In genomic region chr3:140809326-140809725, GRCh38 we compare ENCODE assay signal across 18 cellular contexts.
DNase-seq lines count a peak whose midpoint lies in the region; ATAC-seq and TF ChIP-seq lines count a peak whose summit lies in the region.
"Had no signal": no experiment of that assay in that cellular context is flagged by ENCODE, and none has a peak within 500 bp of the region (broad histone marks: within the 10 kb centered on the region; RNA-seq: fewer than 3 reads in every experiment).

No MANE protein-coding gene starts in this region.

- peak overlapping the region; percentile 1 to 81 (median 72); a peak in 19 of 22 replicates for H3K4me2 ChIP-seq in BLaER1 treated with 17β-estradiol and CSF1 and Interleukin-3, amounts not matched to agents 10 nM and 100 nM
- H3K4me2 ChIP-seq in GM23338 (no peak overlapping the region), OCI-LY1 (ENCODE audit: low read length) (peak overlapping the region; percentile 11; the same call in 1 of the 2 replicates), neuronal stem cell (ENCODE audit: insufficient read depth, low read length, poor library complexity, severe bottlenecking) (no peak overlapping the region)

- H2AFZ ChIP-seq in GM23338 = 0 out of 2 replicates have a peak overlapping the region, but pooled peaks have one; percentile 28
- no peak overlapping the region for H2AFZ ChIP-seq in OCI-LY1 (ENCODE audit: low read length)
- no peak overlapping the region for H2AFZ ChIP-seq in neuronal stem cell (ENCODE audit: low read length)

- no peak overlapping the region for H3K4me3 ChIP-seq in BLaER1 treated with 17β-estradiol and CSF1 and Interleukin-3, amounts not matched to agents 10 nM and 100 nM
- no peak overlapping the region for H3K4me3 ChIP-seq in GM23338
- no peak overlapping the region for H3K4me3 ChIP-seq in OCI-LY1 (ENCODE audit: low read depth, low read length, poor library complexity, severe bottlenecking)
- H3K4me3 ChIP-seq in neuronal stem cell (ENCODE audit: low read length in 2 of 2) = no peak overlapping the region
- H3K4me3 ChIP-seq: Peyer's patch had no signal

- H3K27ac ChIP-seq in BLaER1 treated with 17β-estradiol and CSF1 and Interleukin-3, amounts not matched to agents 10 nM and 100 nM = peak overlapping the region in 8 of 11 experiments; percentile 34 to 86 (median 70); a peak in 15 of 22 replicates
- H3K27ac ChIP-seq in GM23338 (ENCODE audit: low read depth) = no peak overlapping the region
- peak overlapping the region; percentile 25 for H3K27ac ChIP-seq in OCI-LY1 (ENCODE audit: low read depth, low read length, poor library complexity, severe bottlenecking)
- H3K27ac ChIP-seq in neuronal stem cell (replicated peaks; ENCODE audit: low read length) = no peak overlapping the region
- H3K27ac ChIP-seq: Peyer's patch had no signal

- H2BK120ac ChIP-seq in neuronal stem cell (ENCODE audit: low read depth, low read length) = no peak overlapping the region

- TF ChIP-seq CTCF in GM23338 (conservative IDR thresholded peaks at IDR 0.05; ENCODE audit: low read depth in 2 of 2) = no peak
- TF ChIP-seq CTCF in OCI-LY1 (IDR thresholded peaks at IDR 0.05; ENCODE audit: low read length) = no peak

- H3K4me1 Mint-ChIP-seq in GM23338 = no peaks in the 10 kb centered on the region
- H3K4me1 Mint-ChIP-seq: CD8-positive, alpha-beta memory T cell had no signal

- H3F3A ChIP-seq in GM23338 (replicated peaks; ENCODE audit: low read depth) (no peaks in the 10 kb centered on the region), OCI-LY1 (ENCODE audit: insufficient read depth, low read length) (no peaks in the 10 kb centered on the region)

- H3K23ac ChIP-seq in neuronal stem cell (ENCODE audit: low read depth, low read length, poor library complexity) = no peak overlapping the region

- no peaks in the 10 kb centered on the region for H3K79me1 ChIP-seq in neuronal stem cell (ENCODE audit: low read depth, low read length)

- H4K91ac ChIP-seq in neuronal stem cell (ENCODE audit: low read depth, low read length, poor library complexity) = no peak overlapping the region

- H2AK5ac ChIP-seq in neuronal stem cell (ENCODE audit: low read depth, low read length) = no peak overlapping the region

- no peak overlapping the region for H3K18ac ChIP-seq in neuronal stem cell (ENCODE audit: low read length)

- ATAC-seq in GM23338 (no peak), HG02588 (IDR thresholded peaks at IDR 0.05; ENCODE audit: unreplicated experiment) (no peak)
- ATAC-seq: HCT116, SK-N-SH treated with all-trans-retinoic acid at 6 μM for 48 hours had no signal

- H3K79me2 ChIP-seq in GM23338 (replicated peaks; ENCODE audit: insufficient read depth) = no peaks in the 10 kb centered on the region
- H3K79me2 ChIP-seq in OCI-LY1 (ENCODE audit: insufficient read depth, low read length) = no peaks in the 10 kb centered on the region

- H3K4ac ChIP-seq in neuronal stem cell (ENCODE audit: low read length) = no peak overlapping the region

- H3K9me3 Mint-ChIP-seq in GM23338 = peaks cover 13% of the 10 kb centered on the region

- no peak overlapping the region for H3K27ac Mint-ChIP-seq in GM23338

- DNase-seq in GM23338 (ENCODE audit: low spot score) = no peak
- no peak for DNase-seq in neuronal stem cell (ENCODE audit: low spot score)
- no peak for DNase-seq in NCI-H2227 (lab: John Stamatoyannopoulos, UW; ENCODE audit: unreplicated experiment)
- DNase-seq in UCSD-AML1 (lab: John Stamatoyannopoulos, UW; ENCODE audit: unreplicated experiment) = no peak
- DNase-seq: ACHN; CD8-positive, alpha-beta memory T cell; DMS 273 treated with DMSO at 0.1 percent for 48 hours; NCI-H1105; NCI-H2029 treated with DMSO at 0.1 percent for 48 hours; NCI-H226; NCI-H526; Peyer's patch; Right ventricle myocardium superior had no signal

- peaks cover 4 to 17% (median 15%) of the 10 kb centered on the region in 10 experiments; a peak in 19 of 20 replicates for H3K4me1 ChIP-seq in BLaER1 treated with 17β-estradiol and CSF1 and Interleukin-3, amounts not matched to agents 10 nM and 100 nM
- H3K4me1 ChIP-seq in GM23338 (ENCODE audit: insufficient read depth) (no peaks in the 10 kb centered on the region), OCI-LY1 (ENCODE audit: insufficient read depth, low read length, severe bottlenecking) (peaks cover 16% of the 10 kb centered on the region), neuronal stem cell (ENCODE audit: control insufficient read depth in 2 of 2, insufficient read depth in 1 of 2, low read depth in 1 of 2, low read length in 2 of 2) (no peaks in the 10 kb centered on the region)
- H3K4me1 ChIP-seq: Peyer's patch had no signal

- no peak overlapping the region for H3K4me3 Mint-ChIP-seq in GM23338
- H3K4me3 Mint-ChIP-seq: CD8-positive, alpha-beta memory T cell had no signal

- peak overlapping the region; percentile 95 for H2BK12ac ChIP-seq in neuronal stem cell (ENCODE audit: low read length)

- no CpG with 5 or more reads among the region's 2 CpGs for WGBS in neuronal stem cell (ENCODE audit: extremely low coverage in 2 of 2, insufficient read length in 2 of 2, insufficient replicate concordance in 1 of 2), 2 donors

- no peaks in the 10 kb centered on the region; the same call in 1 of the 2 replicates for H3K9me2 ChIP-seq in GM23338 (ENCODE audit: insufficient read depth)
- H3K9me2 ChIP-seq in OCI-LY1 (ENCODE audit: low read depth, low read length) = no peaks in the 10 kb centered on the region

- H3K9me3 ChIP-seq in BLaER1 treated with 17β-estradiol and CSF1 and Interleukin-3, amounts not matched to agents 10 nM and 100 nM (replicated peaks in 1 of 11) = peaks cover 10 to 42% (median 21%) of the 10 kb centered on the region in 11 experiments
- H3K9me3 ChIP-seq in OCI-LY1 (ENCODE audit: low read length) (0 out of 2 replicates have a peak, but pooled peaks cover 8% of the 10 kb centered on the region), neuronal stem cell (replicated peaks in 1 of 2; ENCODE audit: control insufficient read depth in 2 of 2, insufficient read depth in 1 of 2, low read depth in 1 of 2, low read length in 2 of 2) (peaks cover 0 to 1% of the 10 kb centered on the region in 2 donors)
- H3K9me3 ChIP-seq: Peyer's patch had no signal

- H3K9ac ChIP-seq in BLaER1 treated with 17β-estradiol and CSF1 and Interleukin-3, amounts not matched to agents 10 nM and 100 nM = peak overlapping the region in 6 of 11 experiments; percentile 41 to 73 (median 58); a peak in 10 of 22 replicates
- peak overlapping the region; percentile 3; the same call in 1 of the 2 replicates for H3K9ac ChIP-seq in OCI-LY1 (ENCODE audit: low read length)
- H3K9ac ChIP-seq in neuronal stem cell (ENCODE audit: low read depth, low read length, poor library complexity) = no peak overlapping the region

- 0 out of 3 replicates have a peak, but pooled peaks cover 3% of the 10 kb centered on the region for H3K36me3 Mint-ChIP-seq in GM23338 (ENCODE audit: low read depth)

- no peaks in the 10 kb centered on the region for H3K27me3 Mint-ChIP-seq in GM23338 (ENCODE audit: insufficient read depth, low read depth, poor library complexity)

- no peak overlapping the region for H2BK15ac ChIP-seq in neuronal stem cell (ENCODE audit: low read length)

- no peaks in the 10 kb centered on the region for H3K36me3 ChIP-seq in BLaER1 treated with 17β-estradiol and CSF1 and Interleukin-3, amounts not matched to agents 10 nM and 100 nM
- H3K36me3 ChIP-seq in GM23338 (ENCODE audit: insufficient read depth) (0 out of 2 replicates have a peak, but pooled peaks cover 4% of the 10 kb centered on the region), OCI-LY1 (ENCODE audit: insufficient read depth, low read length) (no peaks in the 10 kb centered on the region), neuronal stem cell (replicated peaks in 1 of 2; ENCODE audit: control insufficient read depth in 2 of 2, insufficient read depth in 2 of 2, low read length in 2 of 2) (no peaks in the 10 kb centered on the region)
- H3K36me3 ChIP-seq: Peyer's patch had no signal

- peak overlapping the region; percentile 24 for H4K8ac ChIP-seq in neuronal stem cell (ENCODE audit: low read depth, low read length)

- no peaks in the 10 kb centered on the region for H4K20me1 ChIP-seq in BLaER1 treated with 17β-estradiol and CSF1 and Interleukin-3, amounts not matched to agents 10 nM and 100 nM
- H4K20me1 ChIP-seq in GM23338 (replicated peaks; ENCODE audit: insufficient read depth) = no peaks in the 10 kb centered on the region
- no peaks in the 10 kb centered on the region for H4K20me1 ChIP-seq in OCI-LY1 (ENCODE audit: insufficient read depth, low read length)

- H3K27me3 ChIP-seq in BLaER1 treated with 17β-estradiol and CSF1 and Interleukin-3, amounts not matched to agents 10 nM and 100 nM = no peaks in the 10 kb centered on the region
- no peaks in the 10 kb centered on the region for H3K27me3 ChIP-seq in GM23338 (ENCODE audit: insufficient read depth)
- no peaks in the 10 kb centered on the region for H3K27me3 ChIP-seq in OCI-LY1 (ENCODE audit: insufficient read depth, low read length)
- H3K27me3 ChIP-seq in neuronal stem cell (ENCODE audit: control insufficient read depth in 3 of 3, insufficient read depth in 3 of 3, low read depth in 1 of 3, low read length in 3 of 3) = no peaks in the 10 kb centered on the region
- H3K27me3 ChIP-seq: Peyer's patch had no signal

- no peak overlapping the region for H2BK5ac ChIP-seq in neuronal stem cell (ENCODE audit: low read length)

- peak overlapping the region; percentile 58 for H3K14ac ChIP-seq in neuronal stem cell (ENCODE audit: low read length)

TF ChIP-seq in GM23338, 12 proteins besides CTCF, POLR2A, EP300 and RAD21 (continues in another document):
- TF ChIP-seq CREB1 (CRISPR knock-in tag; IDR thresholded peaks at IDR 0.05; ENCODE audit: low read depth) (no peak), JUNB (IDR thresholded peaks at IDR 0.05; ENCODE audit: unreplicated experiment) (no peak), ETS1 (IDR thresholded peaks at IDR 0.05) (no peak), NANOG (IDR thresholded peaks at IDR 0.05; ENCODE audit: borderline replicate concordance) (no peak), POLR2AphosphoS5 (IDR thresholded peaks at IDR 0.05; ENCODE audit: low read depth) (no peak), ZNF331 (CRISPR knock-in tag; IDR thresholded peaks at IDR 0.05; ENCODE audit: low read depth) (no peak)

Comparison
In these comparisons a context has a peak if more than half of its experiments do, and no peak if none do; other contexts are left out.
1. H3K27ac ChIP-seq: peak in BLaER1 treated with 17β-estradiol and CSF1 and Interleukin-3, amounts not matched to agents 10 nM and 100 nM (8 of 11) and OCI-LY1 (single experiment); none in GM23338 (single experiment) and neuronal stem cell (single experiment).
2. H3K4me2 ChIP-seq: peak in BLaER1 treated with 17β-estradiol and CSF1 and Interleukin-3, amounts not matched to agents 10 nM and 100 nM (11 of 11) and OCI-LY1 (single experiment); none in GM23338 (single experiment) and neuronal stem cell (single experiment).